1 cellular context compared by ENCODE assay signal in the genomic region with DNA sequence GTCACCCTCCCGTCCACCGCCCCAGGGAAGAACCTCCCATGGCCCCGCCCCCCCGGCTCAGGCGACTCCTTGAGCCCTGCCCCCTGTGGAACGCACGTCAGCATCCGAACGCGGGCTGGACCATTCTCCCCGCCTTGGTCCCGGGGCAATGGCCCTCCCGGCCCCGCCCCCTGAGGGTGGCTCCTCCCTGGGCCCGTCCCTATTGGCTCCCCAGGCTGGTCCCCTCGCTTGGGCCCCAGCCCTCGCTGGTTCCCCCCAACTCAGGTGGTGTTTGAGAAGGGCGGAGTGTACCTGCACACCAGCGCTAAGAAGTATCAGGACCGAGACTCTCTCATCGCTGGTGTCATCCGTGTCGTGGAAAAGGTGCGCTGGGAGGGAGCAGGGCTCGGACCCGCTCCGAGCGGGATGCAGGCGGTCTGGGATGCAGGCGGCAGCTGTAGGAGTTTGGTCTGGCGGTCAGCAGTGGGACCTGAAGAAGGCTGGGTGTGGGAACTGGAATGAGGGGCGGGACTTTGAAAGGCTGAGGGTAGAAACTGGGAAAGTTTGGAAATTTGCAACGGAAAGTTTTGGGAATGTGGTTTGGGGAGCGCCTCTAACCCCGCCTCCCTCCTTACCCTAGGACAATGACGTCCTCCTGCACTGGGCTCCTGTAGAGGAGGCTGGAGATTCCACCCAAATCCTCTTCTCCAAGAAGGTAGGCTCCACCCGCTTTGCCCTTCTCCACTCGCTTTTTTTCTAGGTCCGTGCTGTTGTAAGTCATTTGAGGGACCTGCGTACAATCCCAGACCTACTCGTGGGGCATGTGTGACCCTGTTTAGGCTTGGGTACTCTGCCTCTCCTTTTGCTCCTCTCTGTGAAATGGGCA.
TF ChIP-seq lines count a peak whose summit lies in the region.

No MANE protein-coding gene starts in this region.

TF ChIP-seq in HepG2, 621 proteins besides CTCF, POLR2A, EP300 and RAD21 (continued from another document):
- TF ChIP-seq, protein P1, sequence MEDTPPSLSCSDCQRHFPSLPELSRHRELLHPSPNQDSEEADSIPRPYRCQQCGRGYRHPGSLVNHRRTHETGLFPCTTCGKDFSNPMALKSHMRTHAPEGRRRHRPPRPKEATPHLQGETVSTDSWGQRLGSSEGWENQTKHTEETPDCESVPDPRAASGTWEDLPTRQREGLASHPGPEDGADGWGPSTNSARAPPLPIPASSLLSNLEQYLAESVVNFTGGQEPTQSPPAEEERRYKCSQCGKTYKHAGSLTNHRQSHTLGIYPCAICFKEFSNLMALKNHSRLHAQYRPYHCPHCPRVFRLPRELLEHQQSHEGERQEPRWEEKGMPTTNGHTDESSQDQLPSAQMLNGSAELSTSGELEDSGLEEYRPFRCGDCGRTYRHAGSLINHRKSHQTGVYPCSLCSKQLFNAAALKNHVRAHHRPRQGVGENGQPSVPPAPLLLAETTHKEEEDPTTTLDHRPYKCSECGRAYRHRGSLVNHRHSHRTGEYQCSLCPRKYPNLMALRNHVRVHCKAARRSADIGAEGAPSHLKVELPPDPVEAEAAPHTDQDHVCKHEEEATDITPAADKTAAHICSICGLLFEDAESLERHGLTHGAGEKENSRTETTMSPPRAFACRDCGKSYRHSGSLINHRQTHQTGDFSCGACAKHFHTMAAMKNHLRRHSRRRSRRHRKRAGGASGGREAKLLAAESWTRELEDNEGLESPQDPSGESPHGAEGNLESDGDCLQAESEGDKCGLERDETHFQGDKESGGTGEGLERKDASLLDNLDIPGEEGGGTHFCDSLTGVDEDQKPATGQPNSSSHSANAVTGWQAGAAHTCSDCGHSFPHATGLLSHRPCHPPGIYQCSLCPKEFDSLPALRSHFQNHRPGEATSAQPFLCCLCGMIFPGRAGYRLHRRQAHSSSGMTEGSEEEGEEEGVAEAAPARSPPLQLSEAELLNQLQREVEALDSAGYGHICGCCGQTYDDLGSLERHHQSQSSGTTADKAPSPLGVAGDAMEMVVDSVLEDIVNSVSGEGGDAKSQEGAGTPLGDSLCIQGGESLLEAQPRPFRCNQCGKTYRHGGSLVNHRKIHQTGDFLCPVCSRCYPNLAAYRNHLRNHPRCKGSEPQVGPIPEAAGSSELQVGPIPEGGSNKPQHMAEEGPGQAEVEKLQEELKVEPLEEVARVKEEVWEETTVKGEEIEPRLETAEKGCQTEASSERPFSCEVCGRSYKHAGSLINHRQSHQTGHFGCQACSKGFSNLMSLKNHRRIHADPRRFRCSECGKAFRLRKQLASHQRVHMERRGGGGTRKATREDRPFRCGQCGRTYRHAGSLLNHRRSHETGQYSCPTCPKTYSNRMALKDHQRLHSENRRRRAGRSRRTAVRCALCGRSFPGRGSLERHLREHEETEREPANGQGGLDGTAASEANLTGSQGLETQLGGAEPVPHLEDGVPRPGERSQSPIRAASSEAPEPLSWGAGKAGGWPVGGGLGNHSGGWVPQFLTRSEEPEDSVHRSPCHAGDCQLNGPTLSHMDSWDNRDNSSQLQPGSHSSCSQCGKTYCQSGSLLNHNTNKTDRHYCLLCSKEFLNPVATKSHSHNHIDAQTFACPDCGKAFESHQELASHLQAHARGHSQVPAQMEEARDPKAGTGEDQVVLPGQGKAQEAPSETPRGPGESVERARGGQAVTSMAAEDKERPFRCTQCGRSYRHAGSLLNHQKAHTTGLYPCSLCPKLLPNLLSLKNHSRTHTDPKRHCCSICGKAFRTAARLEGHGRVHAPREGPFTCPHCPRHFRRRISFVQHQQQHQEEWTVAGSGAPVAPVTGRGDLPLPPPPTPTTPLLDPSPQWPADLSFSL (CRISPR knock-in tag; IDR thresholded peaks at IDR 0.05) = no peak
TF ChIP-seq in HepG2: peak in this region for 68.
